Comparison of ENCODE assay signal across 1 cellular context in the genomic region with DNA sequence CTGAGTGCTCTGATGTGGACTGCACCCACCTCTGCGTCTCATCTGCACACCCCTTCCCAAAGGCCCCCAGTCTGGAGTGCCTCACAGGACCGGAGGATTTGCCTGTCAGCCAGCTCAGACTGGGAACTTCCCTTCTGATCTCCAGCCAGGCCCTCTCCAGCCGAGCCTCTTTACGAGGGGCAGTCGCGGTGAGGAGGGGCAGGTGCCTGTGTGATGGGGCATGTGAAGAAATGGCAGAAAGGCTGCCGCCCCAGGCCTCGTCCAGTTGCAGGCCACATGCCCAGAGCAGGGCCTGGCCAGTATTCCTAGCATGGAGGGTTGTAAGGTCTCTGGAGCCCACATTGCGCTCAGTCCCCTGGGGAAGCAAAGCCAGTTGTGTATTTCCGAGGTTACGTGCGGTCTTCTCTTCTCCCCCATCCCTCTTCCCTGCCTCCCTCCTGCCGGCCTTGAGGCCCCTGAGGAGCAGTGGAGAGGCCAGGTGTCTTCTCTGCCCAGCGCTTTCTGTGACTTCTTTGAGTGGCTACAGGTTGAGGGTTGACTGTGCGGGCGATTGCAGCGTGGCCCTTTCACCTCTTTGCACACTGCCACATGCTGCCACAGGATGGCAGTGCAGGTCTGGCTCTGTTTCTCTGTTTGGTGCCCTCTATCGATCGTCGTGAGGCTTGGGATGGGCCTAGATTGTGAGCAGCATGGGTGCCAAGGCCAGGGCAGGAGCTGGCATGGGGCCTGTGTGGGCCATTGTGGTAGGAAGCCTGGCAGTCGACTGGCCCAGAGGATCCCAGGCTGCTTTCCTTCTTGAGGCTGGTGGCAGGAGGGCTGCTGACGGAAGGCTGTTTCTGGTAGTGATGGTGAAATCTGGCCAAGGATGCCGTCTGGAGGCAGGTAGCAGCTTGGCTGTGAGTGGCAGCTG.
TF ChIP-seq lines count a peak whose summit lies in the region.

No MANE protein-coding gene starts in this region.

TF ChIP-seq in HepG2, 621 proteins besides CTCF, POLR2A, EP300 and RAD21 (continued from another document and continues in another):
- TF ChIP-seq, protein P1, sequence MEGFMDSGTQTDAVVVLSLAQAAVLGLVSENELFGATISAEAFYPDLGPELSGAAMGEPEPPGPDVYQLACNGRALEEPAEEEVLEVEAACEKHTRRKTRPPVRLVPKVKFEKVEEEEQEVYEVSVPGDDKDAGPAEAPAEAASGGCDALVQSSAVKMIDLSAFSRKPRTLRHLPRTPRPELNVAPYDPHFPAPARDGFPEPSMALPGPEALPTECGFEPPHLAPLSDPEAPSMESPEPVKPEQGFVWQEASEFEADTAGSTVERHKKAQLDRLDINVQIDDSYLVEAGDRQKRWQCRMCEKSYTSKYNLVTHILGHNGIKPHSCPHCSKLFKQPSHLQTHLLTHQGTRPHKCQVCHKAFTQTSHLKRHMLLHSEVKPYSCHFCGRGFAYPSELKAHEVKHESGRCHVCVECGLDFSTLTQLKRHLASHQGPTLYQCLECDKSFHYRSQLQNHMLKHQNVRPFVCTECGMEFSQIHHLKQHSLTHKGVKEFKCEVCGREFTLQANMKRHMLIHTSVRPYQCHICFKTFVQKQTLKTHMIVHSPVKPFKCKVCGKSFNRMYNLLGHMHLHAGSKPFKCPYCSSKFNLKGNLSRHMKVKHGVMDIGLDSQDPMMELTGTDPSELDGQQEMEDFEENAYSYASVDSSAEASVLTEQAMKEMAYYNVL (CRISPR knock-in tag; IDR thresholded peaks at IDR 0.05; ENCODE audit: borderline replicate concordance): 0 out of 2 replicates have a peak, but pooled peaks have one; percentile 30
- TF ChIP-seq CEBPB (IDR thresholded peaks at IDR 0.05; ENCODE audit: borderline replicate concordance, low read depth, low read length) (no peak), HOXA3 (CRISPR knock-in tag; IDR thresholded peaks at IDR 0.05) (peak; percentile 51; the same call in 1 of the 2 replicates), ZBTB42 (CRISPR knock-in tag; IDR thresholded peaks at IDR 0.05) (no peak), CEBPG (CRISPR knock-in tag; IDR thresholded peaks at IDR 0.05) (peak; percentile 48), KLF13 (CRISPR knock-in tag; IDR thresholded peaks at IDR 0.05) (no peak), RBM22 (optimal IDR thresholded peaks at IDR 0.05; ENCODE audit: low read length) (no peak), ZBTB7B (CRISPR knock-in tag; IDR thresholded peaks at IDR 0.05) (no peak), REPIN1 (CRISPR knock-in tag; IDR thresholded peaks at IDR 0.05; ENCODE audit: borderline replicate concordance, low read depth) (0 out of 2 replicates have a peak, but pooled peaks have one; percentile 62), SNAPC2 (CRISPR knock-in tag; IDR thresholded peaks at IDR 0.05) (no peak), ZNF256 (CRISPR knock-in tag; conservative IDR thresholded peaks at IDR 0.05) (no peak), XRCC5 (optimal IDR thresholded peaks at IDR 0.05; ENCODE audit: low read length) (peak; percentile 97), ZSCAN21 (CRISPR knock-in tag; IDR thresholded peaks at IDR 0.05; ENCODE audit: borderline replicate concordance) (no peak), NR2C2 (CRISPR knock-in tag; IDR thresholded peaks at IDR 0.05; ENCODE audit: borderline replicate concordance) (0 out of 2 replicates have a peak, but pooled peaks have one; percentile 20), FOXM1 (CRISPR knock-in tag; IDR thresholded peaks at IDR 0.05) (no peak), BORCS8-MEF2B (CRISPR knock-in tag; IDR thresholded peaks at IDR 0.05) (peak; percentile 49; the same call in 1 of the 2 replicates), MTA3 (CRISPR knock-in tag; IDR thresholded peaks at IDR 0.05) (no peak), ZBTB38 (CRISPR knock-in tag; IDR thresholded peaks at IDR 0.05) (peak; percentile 93), ZNF614 (CRISPR knock-in tag; IDR thresholded peaks at IDR 0.05; ENCODE audit: borderline replicate concordance) (peak; percentile 62; the same call in 1 of the 2 replicates)
- TF ChIP-seq, protein P2, sequence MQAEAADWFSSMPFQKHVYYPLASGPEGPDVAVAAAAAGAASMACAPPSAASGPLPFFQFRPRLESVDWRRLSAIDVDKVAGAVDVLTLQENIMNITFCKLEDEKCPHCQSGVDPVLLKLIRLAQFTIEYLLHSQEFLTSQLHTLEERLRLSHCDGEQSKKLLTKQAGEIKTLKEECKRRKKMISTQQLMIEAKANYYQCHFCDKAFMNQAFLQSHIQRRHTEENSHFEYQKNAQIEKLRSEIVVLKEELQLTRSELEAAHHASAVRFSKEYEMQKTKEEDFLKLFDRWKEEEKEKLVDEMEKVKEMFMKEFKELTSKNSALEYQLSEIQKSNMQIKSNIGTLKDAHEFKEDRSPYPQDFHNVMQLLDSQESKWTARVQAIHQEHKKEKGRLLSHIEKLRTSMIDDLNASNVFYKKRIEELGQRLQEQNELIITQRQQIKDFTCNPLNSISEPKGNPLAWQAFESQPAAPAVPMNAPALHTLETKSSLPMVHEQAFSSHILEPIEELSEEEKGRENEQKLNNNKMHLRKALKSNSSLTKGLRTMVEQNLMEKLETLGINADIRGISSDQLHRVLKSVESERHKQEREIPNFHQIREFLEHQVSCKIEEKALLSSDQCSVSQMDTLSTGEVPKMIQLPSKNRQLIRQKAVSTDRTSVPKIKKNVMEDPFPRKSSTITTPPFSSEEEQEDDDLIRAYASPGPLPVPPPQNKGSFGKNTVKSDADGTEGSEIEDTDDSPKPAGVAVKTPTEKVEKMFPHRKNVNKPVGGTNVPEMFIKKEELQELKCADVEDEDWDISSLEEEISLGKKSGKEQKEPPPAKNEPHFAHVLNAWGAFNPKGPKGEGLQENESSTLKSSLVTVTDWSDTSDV (CRISPR knock-in tag; IDR thresholded peaks at IDR 0.05): 0 out of 2 replicates have a peak, but pooled peaks have one; percentile 46
- TF ChIP-seq, protein P3, sequence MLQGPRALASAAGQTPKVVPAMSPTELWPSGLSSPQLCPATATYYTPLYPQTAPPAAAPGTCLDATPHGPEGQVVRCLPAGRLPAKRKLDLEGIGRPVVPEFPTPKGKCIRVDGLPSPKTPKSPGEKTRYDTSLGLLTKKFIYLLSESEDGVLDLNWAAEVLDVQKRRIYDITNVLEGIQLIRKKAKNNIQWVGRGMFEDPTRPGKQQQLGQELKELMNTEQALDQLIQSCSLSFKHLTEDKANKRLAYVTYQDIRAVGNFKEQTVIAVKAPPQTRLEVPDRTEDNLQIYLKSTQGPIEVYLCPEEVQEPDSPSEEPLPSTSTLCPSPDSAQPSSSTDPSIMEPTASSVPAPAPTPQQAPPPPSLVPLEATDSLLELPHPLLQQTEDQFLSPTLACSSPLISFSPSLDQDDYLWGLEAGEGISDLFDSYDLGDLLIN (CRISPR knock-in tag; IDR thresholded peaks at IDR 0.05; ENCODE audit: borderline replicate concordance): no peak
- TF ChIP-seq, protein P4, sequence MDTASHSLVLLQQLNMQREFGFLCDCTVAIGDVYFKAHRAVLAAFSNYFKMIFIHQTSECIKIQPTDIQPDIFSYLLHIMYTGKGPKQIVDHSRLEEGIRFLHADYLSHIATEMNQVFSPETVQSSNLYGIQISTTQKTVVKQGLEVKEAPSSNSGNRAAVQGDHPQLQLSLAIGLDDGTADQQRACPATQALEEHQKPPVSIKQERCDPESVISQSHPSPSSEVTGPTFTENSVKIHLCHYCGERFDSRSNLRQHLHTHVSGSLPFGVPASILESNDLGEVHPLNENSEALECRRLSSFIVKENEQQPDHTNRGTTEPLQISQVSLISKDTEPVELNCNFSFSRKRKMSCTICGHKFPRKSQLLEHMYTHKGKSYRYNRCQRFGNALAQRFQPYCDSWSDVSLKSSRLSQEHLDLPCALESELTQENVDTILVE (CRISPR knock-in tag; IDR thresholded peaks at IDR 0.05): 0 out of 2 replicates have a peak, but pooled peaks have one; percentile 38
- TF ChIP-seq, protein P5, sequence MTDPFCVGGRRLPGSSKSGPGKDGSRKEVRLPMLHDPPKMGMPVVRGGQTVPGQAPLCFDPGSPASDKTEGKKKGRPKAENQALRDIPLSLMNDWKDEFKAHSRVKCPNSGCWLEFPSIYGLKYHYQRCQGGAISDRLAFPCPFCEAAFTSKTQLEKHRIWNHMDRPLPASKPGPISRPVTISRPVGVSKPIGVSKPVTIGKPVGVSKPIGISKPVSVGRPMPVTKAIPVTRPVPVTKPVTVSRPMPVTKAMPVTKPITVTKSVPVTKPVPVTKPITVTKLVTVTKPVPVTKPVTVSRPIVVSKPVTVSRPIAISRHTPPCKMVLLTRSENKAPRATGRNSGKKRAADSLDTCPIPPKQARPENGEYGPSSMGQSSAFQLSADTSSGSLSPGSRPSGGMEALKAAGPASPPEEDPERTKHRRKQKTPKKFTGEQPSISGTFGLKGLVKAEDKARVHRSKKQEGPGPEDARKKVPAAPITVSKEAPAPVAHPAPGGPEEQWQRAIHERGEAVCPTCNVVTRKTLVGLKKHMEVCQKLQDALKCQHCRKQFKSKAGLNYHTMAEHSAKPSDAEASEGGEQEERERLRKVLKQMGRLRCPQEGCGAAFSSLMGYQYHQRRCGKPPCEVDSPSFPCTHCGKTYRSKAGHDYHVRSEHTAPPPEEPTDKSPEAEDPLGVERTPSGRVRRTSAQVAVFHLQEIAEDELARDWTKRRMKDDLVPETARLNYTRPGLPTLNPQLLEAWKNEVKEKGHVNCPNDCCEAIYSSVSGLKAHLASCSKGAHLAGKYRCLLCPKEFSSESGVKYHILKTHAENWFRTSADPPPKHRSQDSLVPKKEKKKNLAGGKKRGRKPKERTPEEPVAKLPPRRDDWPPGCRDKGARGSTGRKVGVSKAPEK (CRISPR knock-in tag; IDR thresholded peaks at IDR 0.05; ENCODE audit: borderline replicate concordance): no peak
- TF ChIP-seq, protein P6, sequence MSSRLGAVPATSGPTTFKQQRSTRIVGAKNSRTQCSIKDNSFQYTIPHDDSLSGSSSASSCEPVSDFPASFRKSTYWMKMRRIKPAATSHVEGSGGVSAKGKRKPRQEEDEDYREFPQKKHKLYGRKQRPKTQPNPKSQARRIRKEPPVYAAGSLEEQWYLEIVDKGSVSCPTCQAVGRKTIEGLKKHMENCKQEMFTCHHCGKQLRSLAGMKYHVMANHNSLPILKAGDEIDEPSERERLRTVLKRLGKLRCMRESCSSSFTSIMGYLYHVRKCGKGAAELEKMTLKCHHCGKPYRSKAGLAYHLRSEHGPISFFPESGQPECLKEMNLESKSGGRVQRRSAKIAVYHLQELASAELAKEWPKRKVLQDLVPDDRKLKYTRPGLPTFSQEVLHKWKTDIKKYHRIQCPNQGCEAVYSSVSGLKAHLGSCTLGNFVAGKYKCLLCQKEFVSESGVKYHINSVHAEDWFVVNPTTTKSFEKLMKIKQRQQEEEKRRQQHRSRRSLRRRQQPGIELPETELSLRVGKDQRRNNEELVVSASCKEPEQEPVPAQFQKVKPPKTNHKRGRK (CRISPR knock-in tag; IDR thresholded peaks at IDR 0.05): no peak
- TF ChIP-seq, protein P7, sequence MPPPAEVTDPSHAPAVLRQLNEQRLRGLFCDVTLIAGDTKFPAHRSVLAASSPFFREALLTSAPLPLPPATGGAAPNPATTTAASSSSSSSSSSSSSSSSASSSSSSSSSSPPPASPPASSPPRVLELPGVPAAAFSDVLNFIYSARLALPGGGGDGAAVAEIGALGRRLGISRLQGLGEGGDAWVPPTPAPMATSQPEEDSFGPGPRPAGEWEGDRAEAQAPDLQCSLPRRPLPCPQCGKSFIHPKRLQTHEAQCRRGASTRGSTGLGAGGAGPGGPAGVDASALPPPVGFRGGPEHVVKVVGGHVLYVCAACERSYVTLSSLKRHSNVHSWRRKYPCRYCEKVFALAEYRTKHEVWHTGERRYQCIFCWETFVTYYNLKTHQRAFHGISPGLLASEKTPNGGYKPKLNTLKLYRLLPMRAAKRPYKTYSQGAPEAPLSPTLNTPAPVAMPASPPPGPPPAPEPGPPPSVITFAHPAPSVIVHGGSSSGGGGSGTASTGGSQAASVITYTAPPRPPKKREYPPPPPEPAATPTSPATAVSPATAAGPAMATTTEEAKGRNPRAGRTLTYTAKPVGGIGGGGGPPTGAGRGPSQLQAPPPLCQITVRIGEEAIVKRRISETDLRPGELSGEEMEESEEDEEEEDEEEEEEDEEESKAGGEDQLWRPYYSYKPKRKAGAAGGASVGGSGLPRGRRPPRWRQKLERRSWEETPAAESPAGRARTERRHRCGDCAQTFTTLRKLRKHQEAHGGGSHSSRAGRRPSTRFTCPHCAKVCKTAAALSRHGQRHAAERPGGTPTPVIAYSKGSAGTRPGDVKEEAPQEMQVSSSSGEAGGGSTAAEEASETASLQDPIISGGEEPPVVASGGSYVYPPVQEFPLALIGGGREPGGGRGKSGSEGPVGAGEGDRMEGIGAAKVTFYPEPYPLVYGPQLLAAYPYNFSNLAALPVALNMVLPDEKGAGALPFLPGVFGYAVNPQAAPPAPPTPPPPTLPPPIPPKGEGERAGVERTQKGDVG (CRISPR knock-in tag; IDR thresholded peaks at IDR 0.05; ENCODE audit: borderline replicate concordance): peak; percentile 53; the same call in 1 of the 2 replicates
- TF ChIP-seq, protein P8, sequence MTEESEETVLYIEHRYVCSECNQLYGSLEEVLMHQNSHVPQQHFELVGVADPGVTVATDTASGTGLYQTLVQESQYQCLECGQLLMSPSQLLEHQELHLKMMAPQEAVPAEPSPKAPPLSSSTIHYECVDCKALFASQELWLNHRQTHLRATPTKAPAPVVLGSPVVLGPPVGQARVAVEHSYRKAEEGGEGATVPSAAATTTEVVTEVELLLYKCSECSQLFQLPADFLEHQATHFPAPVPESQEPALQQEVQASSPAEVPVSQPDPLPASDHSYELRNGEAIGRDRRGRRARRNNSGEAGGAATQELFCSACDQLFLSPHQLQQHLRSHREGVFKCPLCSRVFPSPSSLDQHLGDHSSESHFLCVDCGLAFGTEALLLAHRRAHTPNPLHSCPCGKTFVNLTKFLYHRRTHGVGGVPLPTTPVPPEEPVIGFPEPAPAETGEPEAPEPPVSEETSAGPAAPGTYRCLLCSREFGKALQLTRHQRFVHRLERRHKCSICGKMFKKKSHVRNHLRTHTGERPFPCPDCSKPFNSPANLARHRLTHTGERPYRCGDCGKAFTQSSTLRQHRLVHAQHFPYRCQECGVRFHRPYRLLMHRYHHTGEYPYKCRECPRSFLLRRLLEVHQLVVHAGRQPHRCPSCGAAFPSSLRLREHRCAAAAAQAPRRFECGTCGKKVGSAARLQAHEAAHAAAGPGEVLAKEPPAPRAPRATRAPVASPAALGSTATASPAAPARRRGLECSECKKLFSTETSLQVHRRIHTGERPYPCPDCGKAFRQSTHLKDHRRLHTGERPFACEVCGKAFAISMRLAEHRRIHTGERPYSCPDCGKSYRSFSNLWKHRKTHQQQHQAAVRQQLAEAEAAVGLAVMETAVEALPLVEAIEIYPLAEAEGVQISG (CRISPR knock-in tag; IDR thresholded peaks at IDR 0.05): peak; percentile 70; the same call in 1 of the 2 replicates
- TF ChIP-seq, protein P9, sequence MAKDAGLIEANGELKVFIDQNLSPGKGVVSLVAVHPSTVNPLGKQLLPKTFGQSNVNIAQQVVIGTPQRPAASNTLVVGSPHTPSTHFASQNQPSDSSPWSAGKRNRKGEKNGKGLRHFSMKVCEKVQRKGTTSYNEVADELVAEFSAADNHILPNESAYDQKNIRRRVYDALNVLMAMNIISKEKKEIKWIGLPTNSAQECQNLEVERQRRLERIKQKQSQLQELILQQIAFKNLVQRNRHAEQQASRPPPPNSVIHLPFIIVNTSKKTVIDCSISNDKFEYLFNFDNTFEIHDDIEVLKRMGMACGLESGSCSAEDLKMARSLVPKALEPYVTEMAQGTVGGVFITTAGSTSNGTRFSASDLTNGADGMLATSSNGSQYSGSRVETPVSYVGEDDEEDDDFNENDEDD (CRISPR knock-in tag; IDR thresholded peaks at IDR 0.05; ENCODE audit: borderline replicate concordance): no peak
